ENCODE assay signal across 8 cellular contexts in the genomic region with DNA sequence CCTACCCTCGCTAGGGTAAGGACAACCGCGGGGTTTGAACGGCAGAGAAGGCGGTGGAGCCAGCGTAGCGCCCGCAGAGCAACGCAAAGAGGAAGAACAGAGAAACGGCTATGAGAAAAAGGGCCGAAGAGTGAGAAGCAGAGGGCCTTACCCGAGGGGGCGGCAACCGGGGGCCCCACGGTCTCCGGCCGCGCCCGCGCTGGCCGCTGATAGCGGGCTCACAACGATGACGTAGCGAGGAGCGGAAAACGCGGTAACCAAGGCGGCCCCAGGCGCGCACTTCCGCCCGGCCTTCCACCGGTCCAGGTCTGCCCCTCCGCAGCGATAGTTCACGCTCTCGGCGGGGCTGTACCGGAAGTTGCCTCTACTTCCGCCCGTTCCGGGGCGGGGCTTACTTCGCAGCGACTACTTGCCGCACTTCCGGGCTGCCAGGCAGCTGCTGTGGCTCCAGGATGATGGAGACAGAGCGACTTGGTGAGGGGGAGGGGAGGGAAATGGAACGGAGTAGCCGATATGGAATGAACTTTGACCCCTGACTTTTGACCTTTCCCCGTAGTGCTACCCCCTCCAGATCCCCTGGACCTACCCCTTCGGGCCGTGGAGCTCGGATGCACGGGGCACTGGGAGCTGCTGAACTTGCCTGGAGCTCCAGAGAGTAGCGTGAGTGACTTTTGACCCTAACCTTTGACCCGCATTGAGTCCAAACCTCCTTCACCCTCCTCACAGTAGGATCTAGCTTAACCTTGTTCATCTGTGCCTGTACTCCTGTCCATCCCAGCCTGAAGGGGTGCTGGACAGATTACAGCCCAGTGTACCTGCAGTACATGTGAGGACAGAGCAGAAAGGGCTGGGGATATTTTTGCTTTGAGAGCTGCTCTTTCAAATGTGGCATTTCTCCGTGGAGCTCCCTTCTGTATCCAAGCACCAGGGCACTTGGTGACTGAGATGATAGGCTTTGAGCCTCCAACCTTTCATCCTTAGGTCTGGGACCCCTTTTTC. TPM values are rescaled to one million over a fixed set of nuclear protein-coding genes. Genes with fewer than 3 reads are reported as not detected.
DNase-seq lines count a peak whose midpoint lies in the region; ATAC-seq and TF ChIP-seq lines count a peak whose summit lies in the region.

A gene with protein sequence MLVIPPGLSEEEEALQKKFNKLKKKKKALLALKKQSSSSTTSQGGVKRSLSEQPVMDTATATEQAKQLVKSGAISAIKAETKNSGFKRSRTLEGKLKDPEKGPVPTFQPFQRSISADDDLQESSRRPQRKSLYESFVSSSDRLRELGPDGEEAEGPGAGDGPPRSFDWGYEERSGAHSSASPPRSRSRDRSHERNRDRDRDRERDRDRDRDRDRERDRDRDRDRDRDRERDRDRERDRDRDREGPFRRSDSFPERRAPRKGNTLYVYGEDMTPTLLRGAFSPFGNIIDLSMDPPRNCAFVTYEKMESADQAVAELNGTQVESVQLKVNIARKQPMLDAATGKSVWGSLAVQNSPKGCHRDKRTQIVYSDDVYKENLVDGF (minus strand): TSS at position 231 of the 999 bp plus-strand sequence. CDS start 525 bp downstream, outside the sequence.
A gene (plus strand): TSS at position 435 of the 999 bp plus-strand sequence. CDS start 18 bp downstream, at position 453.

- TF ChIP-seq CTCF in choroid plexus epithelial cell (conservative IDR thresholded peaks at IDR 0.05; ENCODE audit: low read depth, low read length) = no peak

- POLR2A ChIA-PET in activated CD4-positive, alpha-beta T cell treated with anti-CD3 and anti-CD28 coated beads for 36 hours (lab: Charles Lee) = interaction anchor here (0.5 to 2.6 kb wide), 7 partner anchors 11 to 458 kb away, joined by 3 to 16 read pairs (median 4); a partner anchor contains a TSS

- intact Hi-C loops in activated CD4-positive, alpha-beta T cell treated with anti-CD3 and anti-CD28 coated beads for 36 hours (cut with DNase I, micrococcal nuclease) = loop anchor here (1.0 to 10.0 kb wide), 15 partner anchors 13 to 412 kb away; a partner anchor contains a TSS

- peak within 1 kb of the TSS; percentile 97 for H3K4me3 ChIP-seq in choroid plexus epithelial cell (ENCODE audit: low read depth, low read length)

- ATAC-seq in HG03442 (IDR thresholded peaks at IDR 0.05; ENCODE audit: unreplicated experiment) = peak; percentile 96
- ATAC-seq in activated CD4-positive, alpha-beta T cell treated with anti-CD3 and anti-CD28 coated beads for 36 hours = peak; percentile 99

- no peaks in the 10 kb centered on the region for H3K27me3 Mint-ChIP-seq in activated CD4-positive, alpha-beta T cell treated with anti-CD3 and anti-CD28 coated beads for 36 hours

- CTCF ChIA-PET in activated CD4-positive, alpha-beta T cell treated with anti-CD3 and anti-CD28 coated beads for 36 hours (lab: Charles Lee) = interaction anchor here (0.6 to 1.8 kb wide), 7 partner anchors 11 to 307 kb away, joined by 3 to 7 read pairs (median 4); a partner anchor contains a TSS

- no peaks in the 10 kb centered on the region for H3K9me3 Mint-ChIP-seq in activated CD4-positive, alpha-beta T cell treated with anti-CD3 and anti-CD28 coated beads for 36 hours (ENCODE audit: low read depth)

- H3K4me3 Mint-ChIP-seq in activated CD4-positive, alpha-beta T cell treated with anti-CD3 and anti-CD28 coated beads for 36 hours = peak within 1 kb of the TSS; percentile 95

- peaks cover 63% of the 10 kb centered on the region for H3K36me3 Mint-ChIP-seq in activated CD4-positive, alpha-beta T cell treated with anti-CD3 and anti-CD28 coated beads for 36 hours (ENCODE audit: low read depth)

- DNase-seq in Ammon's horn (ENCODE audit: low spot score) = peak; percentile 99
- peak; percentile 100 for DNase-seq in GM19238 (ENCODE audit: insufficient read length, low spot score)
- DNase-seq in NCI-H524 (lab: John Stamatoyannopoulos, UW) = peak; percentile 81 to 98
- DNase-seq in activated CD4-positive, alpha-beta T cell treated with anti-CD3 and anti-CD28 coated beads for 36 hours = peak; percentile 99
- peak; percentile 98 for DNase-seq in choroid plexus epithelial cell (ENCODE audit: low read depth)
- peak; percentile 95 for DNase-seq in kidney glomerular epithelial cell (lab: John Stamatoyannopoulos, UW)
- peak; percentile 95 to 96 for DNase-seq in stimulated activated CD4-positive, alpha-beta T cell treated with anti-CD3 and anti-CD28 coated beads, Interleukin-1b, Interleukin-23, amount 100 ng/mL, for 1 hour (ENCODE audit: low read depth in 2 of 2)

- peak within 1 kb of the TSS; percentile 98 for H3K27ac Mint-ChIP-seq in activated CD4-positive, alpha-beta T cell treated with anti-CD3 and anti-CD28 coated beads for 36 hours

- peaks cover 34% of the 10 kb centered on the region for H3K4me1 Mint-ChIP-seq in activated CD4-positive, alpha-beta T cell treated with anti-CD3 and anti-CD28 coated beads for 36 hours

RNA-seq across cellular contexts. Expression of the first gene that starts in this region (rescaled TPM):
- 10 to 100 TPM; 74.3 to 95.1 TPM for total RNA-seq in activated CD4-positive, alpha-beta T cell treated with anti-CD3 and anti-CD28 coated beads for 36 hours

RNA-seq across cellular contexts. Expression of the second gene that starts in this region (rescaled TPM):
- 100 to 1,000 TPM in 1 of 2 experiments, 10 to 100 TPM in 1; 90.2 to 104 TPM for total RNA-seq in activated CD4-positive, alpha-beta T cell treated with anti-CD3 and anti-CD28 coated beads for 36 hours

Comparison
In these comparisons a context has a peak if more than half of its experiments do, and no peak if none do; other contexts are left out.
1. Peak in every context shown above with its lines: DNase-seq, ATAC-seq and H3K4me3 ChIP-seq.